ENCODE assay signal across 2 cellular contexts in genomic region chr7:15778191-15778590, GRCh38.
TF ChIP-seq lines count a peak whose summit lies in the region.

No MANE protein-coding gene starts in this region.

TF ChIP-seq in GM23338, 12 proteins besides CTCF, POLR2A, EP300 and RAD21 (continued from another document):
- TF ChIP-seq, protein P1, sequence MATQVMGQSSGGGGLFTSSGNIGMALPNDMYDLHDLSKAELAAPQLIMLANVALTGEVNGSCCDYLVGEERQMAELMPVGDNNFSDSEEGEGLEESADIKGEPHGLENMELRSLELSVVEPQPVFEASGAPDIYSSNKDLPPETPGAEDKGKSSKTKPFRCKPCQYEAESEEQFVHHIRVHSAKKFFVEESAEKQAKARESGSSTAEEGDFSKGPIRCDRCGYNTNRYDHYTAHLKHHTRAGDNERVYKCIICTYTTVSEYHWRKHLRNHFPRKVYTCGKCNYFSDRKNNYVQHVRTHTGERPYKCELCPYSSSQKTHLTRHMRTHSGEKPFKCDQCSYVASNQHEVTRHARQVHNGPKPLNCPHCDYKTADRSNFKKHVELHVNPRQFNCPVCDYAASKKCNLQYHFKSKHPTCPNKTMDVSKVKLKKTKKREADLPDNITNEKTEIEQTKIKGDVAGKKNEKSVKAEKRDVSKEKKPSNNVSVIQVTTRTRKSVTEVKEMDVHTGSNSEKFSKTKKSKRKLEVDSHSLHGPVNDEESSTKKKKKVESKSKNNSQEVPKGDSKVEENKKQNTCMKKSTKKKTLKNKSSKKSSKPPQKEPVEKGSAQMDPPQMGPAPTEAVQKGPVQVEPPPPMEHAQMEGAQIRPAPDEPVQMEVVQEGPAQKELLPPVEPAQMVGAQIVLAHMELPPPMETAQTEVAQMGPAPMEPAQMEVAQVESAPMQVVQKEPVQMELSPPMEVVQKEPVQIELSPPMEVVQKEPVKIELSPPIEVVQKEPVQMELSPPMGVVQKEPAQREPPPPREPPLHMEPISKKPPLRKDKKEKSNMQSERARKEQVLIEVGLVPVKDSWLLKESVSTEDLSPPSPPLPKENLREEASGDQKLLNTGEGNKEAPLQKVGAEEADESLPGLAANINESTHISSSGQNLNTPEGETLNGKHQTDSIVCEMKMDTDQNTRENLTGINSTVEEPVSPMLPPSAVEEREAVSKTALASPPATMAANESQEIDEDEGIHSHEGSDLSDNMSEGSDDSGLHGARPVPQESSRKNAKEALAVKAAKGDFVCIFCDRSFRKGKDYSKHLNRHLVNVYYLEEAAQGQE (IDR thresholded peaks at IDR 0.05; ENCODE audit: unreplicated experiment), result no peak
- no peak for TF ChIP-seq ZNF331 (CRISPR knock-in tag; IDR thresholded peaks at IDR 0.05; ENCODE audit: low read depth)
- no peak for TF ChIP-seq CREB1 (CRISPR knock-in tag; IDR thresholded peaks at IDR 0.05; ENCODE audit: low read depth)
- no peak for TF ChIP-seq ZNF114 (CRISPR knock-in tag; IDR thresholded peaks at IDR 0.05)
- TF ChIP-seq NANOG (IDR thresholded peaks at IDR 0.05; ENCODE audit: borderline replicate concordance), result no peak
- TF ChIP-seq JUNB (IDR thresholded peaks at IDR 0.05; ENCODE audit: unreplicated experiment), result no peak
- TF ChIP-seq ETS1 (IDR thresholded peaks at IDR 0.05), result no peak
- no peak for TF ChIP-seq ZNF462 (CRISPR knock-in tag; IDR thresholded peaks at IDR 0.05)

TF ChIP-seq in WTC11, 78 proteins besides CTCF, POLR2A, EP300 and RAD21 (continued from another document):
- TF ChIP-seq STAT6 (CRISPR knock-in tag; conservative IDR thresholded peaks at IDR 0.05; ENCODE audit: low read depth) (no peak), CDX4 (CRISPR knock-in tag; IDR thresholded peaks at IDR 0.05; ENCODE audit: borderline replicate concordance) (no peak), NR2C2 (CRISPR knock-in tag; IDR thresholded peaks at IDR 0.05) (no peak), AFF4 (CRISPR knock-in tag; IDR thresholded peaks at IDR 0.05; ENCODE audit: borderline replicate concordance) (no peak)
